Comparison of ENCODE assay signal across 8 cellular contexts in the genomic region with DNA sequence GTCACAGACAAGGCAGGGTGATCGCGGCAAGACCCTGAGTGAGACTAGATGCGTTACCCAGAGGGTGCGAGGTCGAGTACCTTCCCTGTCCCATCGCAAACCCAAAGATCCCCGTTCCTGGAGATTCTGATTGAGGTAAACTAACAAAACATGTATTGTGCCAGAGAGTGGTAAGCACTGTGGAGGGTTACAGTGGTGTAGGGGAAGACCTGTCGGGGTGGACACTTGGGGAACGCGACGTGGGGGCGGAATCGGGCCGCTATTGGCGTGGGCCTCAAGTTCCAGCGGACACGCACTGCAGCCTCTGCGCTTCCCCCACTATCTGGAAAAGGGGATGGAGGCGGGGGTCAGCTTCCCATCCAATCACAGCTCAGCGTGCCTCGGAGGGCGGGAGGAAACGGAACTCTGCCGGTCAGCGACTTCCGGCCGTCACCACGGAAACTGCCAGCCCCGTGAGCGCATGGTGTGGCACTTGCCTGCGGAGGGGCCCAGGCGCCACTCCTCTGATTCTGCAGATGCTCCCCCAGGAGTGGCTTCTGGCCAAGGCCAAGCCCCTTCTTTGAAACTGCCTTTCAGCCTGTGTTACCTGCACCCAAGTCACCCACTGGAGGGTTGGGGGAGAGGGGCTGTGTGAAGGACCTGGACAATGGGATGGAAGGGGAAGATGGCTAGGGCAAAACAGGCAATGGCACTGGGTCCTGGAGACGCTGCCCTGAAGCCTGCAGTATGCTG. TPM values are rescaled to one million over a fixed set of nuclear protein-coding genes. Genes with fewer than 3 reads are reported as not detected.
DNase-seq lines count a peak whose midpoint lies in the region; ATAC-seq, FAIRE-seq and TF ChIP-seq lines count a peak whose summit lies in the region.

No MANE protein-coding gene starts in this region.

- no peaks in the 10 kb centered on the region for H3K9me2 ChIP-seq in PC-3 (replicated peaks; ENCODE audit: low read length)

- DNase-seq in AG08396 (ENCODE audit: low spot score) (peak; percentile 97), GM20000 (ENCODE audit: low spot score) (peak; percentile 91), PC-3 (peak; percentile 93), astrocyte (ENCODE audit: low read depth) (peak; percentile 86), hepatic stellate cell (ENCODE audit: low spot score) (peak; percentile 99), retinal pigment epithelial cell (ENCODE audit: low read depth) (peak; percentile 67), NCI-H2081 treated with DMSO at 0.1 percent for 48 hours (lab: John Stamatoyannopoulos, UW) (no peak), NCI-H526 (lab: John Stamatoyannopoulos, UW) (no peak)

- peak; percentile 34 for ATAC-seq in PC-3

- H3K4me3 Mint-ChIP-seq in astrocyte (ENCODE audit: unreplicated experiment): peak overlapping the region; percentile 93

- H3K27me3 Mint-ChIP-seq in astrocyte (ENCODE audit: low read depth, unreplicated experiment): no peaks in the 10 kb centered on the region

- H3K36me3 ChIP-seq in PC-3 (ENCODE audit: low read depth, low read length) (peaks cover 11% of the 10 kb centered on the region), astrocyte (ENCODE audit: insufficient read depth, low read length) (peaks cover 5% of the 10 kb centered on the region)

- H3K27ac ChIP-seq in PC-3 (ENCODE audit: low read length): peak overlapping the region; percentile 85
- H3K27ac ChIP-seq in astrocyte (ENCODE audit: low read depth, low read length): peak overlapping the region; percentile 97

- peaks cover 4% of the 10 kb centered on the region for H3F3A ChIP-seq in PC-3 (ENCODE audit: low read length, unreplicated experiment)

- no peaks in the 10 kb centered on the region for H3K27me3 ChIP-seq in PC-3 (ENCODE audit: low read length)
- peaks cover 10% of the 10 kb centered on the region for H3K27me3 ChIP-seq in astrocyte (ENCODE audit: insufficient read depth, low read length)

- H4K20me1 ChIP-seq in PC-3 (ENCODE audit: low read length) (no peaks in the 10 kb centered on the region), astrocyte (ENCODE audit: insufficient read depth, low read length) (peaks cover 22% of the 10 kb centered on the region)

- H3K79me2 ChIP-seq in PC-3 (ENCODE audit: low read length) (peaks cover 25% of the 10 kb centered on the region), astrocyte (ENCODE audit: insufficient read depth, low read length) (peaks cover 26% of the 10 kb centered on the region)

- no peaks in the 10 kb centered on the region for H3K9me3 ChIP-seq in PC-3 (ENCODE audit: low read length)
- H3K9me3 ChIP-seq in astrocyte (ENCODE audit: insufficient read depth, low read depth, low read length): no peaks in the 10 kb centered on the region

- H3K9me3 Mint-ChIP-seq in astrocyte (ENCODE audit: unreplicated experiment): peaks cover 2% of the 10 kb centered on the region

- H3K27ac Mint-ChIP-seq in astrocyte (ENCODE audit: unreplicated experiment): peak overlapping the region; percentile 97

- peaks cover 50% of the 10 kb centered on the region for H3K4me1 ChIP-seq in PC-3 (ENCODE audit: insufficient read depth, low read length)
- peaks cover 40% of the 10 kb centered on the region for H3K4me1 ChIP-seq in astrocyte (ENCODE audit: insufficient read depth, low read length)

- H3K9ac ChIP-seq in PC-3 (ENCODE audit: low read length) (peak overlapping the region; percentile 95), astrocyte (ENCODE audit: low read length) (peak overlapping the region; percentile 97)

- TF ChIP-seq CTCF in GM20000 (IDR thresholded peaks at IDR 0.05; ENCODE audit: extremely low read depth, missing control alignments) (no peak), PC-3 (conservative IDR thresholded peaks at IDR 0.05; ENCODE audit: low read depth, low read length) (no peak), astrocyte (IDR thresholded peaks at IDR 0.05; ENCODE audit: insufficient read depth, low read depth, low read length) (no peak), retinal pigment epithelial cell (conservative IDR thresholded peaks at IDR 0.05; ENCODE audit: low read depth, low read length) (no peak)

- H3K4me3 ChIP-seq in PC-3 (ENCODE audit: low read length) (peak overlapping the region; percentile 69), astrocyte (ENCODE audit: insufficient read depth, low read depth, low read length) (peak overlapping the region; percentile 85), retinal pigment epithelial cell (ENCODE audit: low read length) (peak overlapping the region; percentile 61)

- H3K4me2 ChIP-seq in PC-3 (ENCODE audit: low read length) (peak overlapping the region; percentile 97), astrocyte (ENCODE audit: low read length) (peak overlapping the region; percentile 98)

- BruUV-seq in PC-3 (replicated peaks; lab: Mats Ljungman, UMichigan): TSS peak; percentile 46

- FAIRE-seq in astrocyte (lab: Jason Lieb, UNC): peak; percentile 87

- H3K4me1 Mint-ChIP-seq in astrocyte (ENCODE audit: low read depth, unreplicated experiment): peaks cover 22% of the 10 kb centered on the region

- POLR2A ChIA-PET in PC-3 (lab: Charles Lee; ENCODE audit: unreplicated experiment): interaction anchor here (0.6 kb wide), 4 partner anchors 13 to 40 kb away, joined by 3 to 5 read pairs (median 4); a partner anchor contains a TSS

- peaks cover 11% of the 10 kb centered on the region for H3K36me3 Mint-ChIP-seq in astrocyte (ENCODE audit: low read depth, unreplicated experiment)

- intact Hi-C loops in PC-3 (cut with micrococcal nuclease): loop anchor here (1.0 to 2.0 kb wide), 2 partner anchors 13 to 60 kb away; a partner anchor contains a TSS

- CTCF ChIA-PET in PC-3 (lab: Charles Lee): interaction anchor here (0.6 kb wide), 1 partner anchor 46 kb away, joined by 4 read pairs; no protein-coding TSS in a partner anchor

- peak overlapping the region; percentile 86 for H2AFZ ChIP-seq in PC-3 (ENCODE audit: low read length)
- H2AFZ ChIP-seq in astrocyte (ENCODE audit: low read depth, low read length): peak overlapping the region; percentile 84

RNA-seq across cellular contexts. Expression of a gene that starts 1.0 kb away (rescaled TPM):
- 243 and 268 TPM in 2 replicates for total RNA-seq in PC-3 (2014; rRNA removed)
- total RNA-seq in astrocyte: 106 and 113 TPM in 2 replicates

RNA-seq across cellular contexts. Expression of a gene that starts 4.5 kb away (rescaled TPM):
- total RNA-seq in PC-3 (2014; rRNA removed) (220 and 264 TPM in 2 replicates), astrocyte (71.3 and 80.0 TPM in 2 replicates)

RNA-seq across cellular contexts. Expression of a gene that starts 13.7 kb away (rescaled TPM):
- total RNA-seq in PC-3 (2014; rRNA removed) (18.0 and 29.3 TPM in 2 replicates), astrocyte (14.7 and 17.4 TPM in 2 replicates)

RNA-seq across cellular contexts. Expression of a gene that starts 15.6 kb away (rescaled TPM):
- total RNA-seq in PC-3 (2014; rRNA removed) (1,169 and 1,653 TPM in 2 replicates), astrocyte (339 and 351 TPM in 2 replicates)

RNA-seq across cellular contexts. Expression of a gene that starts 39.8 kb away (rescaled TPM):
- 14.0 and 19.1 TPM in 2 replicates for total RNA-seq in PC-3 (2014; rRNA removed)
- total RNA-seq in astrocyte: 16.2 and 16.3 TPM in 2 replicates

Comparison
In these comparisons a context has a peak if more than half of its experiments do, and no peak if none do; other contexts are left out.
1. DNase-seq: peak in AG08396 (single experiment), GM20000 (single experiment), PC-3 (single experiment), astrocyte (single experiment), hepatic stellate cell (single experiment) and retinal pigment epithelial cell (single experiment); none in NCI-H2081 treated with DMSO at 0.1 percent for 48 hours (single experiment) and NCI-H526 (0 of 2).
2. Peak in every context shown above with its lines, with median percentiles within 50 percentile points of each other: H3K4me3 ChIP-seq.